ENCODE assay signal across 12 cellular contexts in the genomic region with DNA sequence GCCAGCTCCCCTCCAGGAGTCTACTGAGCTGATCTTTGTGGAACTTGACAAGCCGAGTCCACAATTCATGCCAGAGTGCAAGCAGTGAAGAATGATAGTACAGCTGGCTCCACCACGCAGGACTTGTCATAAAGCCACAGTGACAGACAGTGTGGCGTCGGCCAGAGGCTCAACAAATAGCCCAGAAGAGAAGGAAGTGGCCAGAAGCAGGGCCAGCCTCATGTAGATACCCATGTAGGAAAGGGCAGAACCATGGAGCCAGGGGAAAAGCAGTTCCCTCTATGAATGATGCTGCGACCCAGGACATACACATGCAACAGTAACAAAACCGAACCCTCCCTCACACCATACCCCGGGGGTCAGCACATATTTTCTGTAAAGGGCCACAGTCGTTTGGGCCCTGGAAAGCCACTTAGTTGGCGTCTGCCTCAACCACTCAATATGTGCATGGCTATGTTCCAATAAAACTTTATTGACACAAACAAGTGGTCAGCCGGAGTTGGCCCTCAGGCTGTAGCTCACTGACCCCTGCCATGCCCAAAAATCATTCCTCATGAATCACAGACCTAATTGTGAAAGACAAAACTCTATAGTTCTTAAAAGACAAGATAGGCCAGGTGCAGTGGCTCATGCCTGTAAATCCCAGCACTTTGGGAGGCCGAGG.
DNase-seq lines count a peak whose midpoint lies in the region; ATAC-seq, FAIRE-seq and TF ChIP-seq lines count a peak whose summit lies in the region.
"Had no signal": no experiment of that assay in that cellular context is flagged by ENCODE, and none has a peak within 500 bp of the region (broad histone marks: within the 10 kb centered on the region; RNA-seq: fewer than 3 reads in every experiment).

No MANE protein-coding gene starts in this region.

- H3K27ac Mint-ChIP-seq in natural killer cell: peak overlapping the region; percentile 59 to 69
- H3K27ac Mint-ChIP-seq: activated CD4-positive, alpha-beta memory T cell treated with anti-CD3 and anti-CD28 coated beads, Interleukin-2, amount 10 ng/mL, durations not matched to agents 7 days and 5 days had no signal

- H3K27ac ChIP-seq in heart left ventricle: peak overlapping the region; percentile 6 to 87 (median 78)
- no peak overlapping the region for H3K27ac ChIP-seq in right cardiac atrium (ENCODE audit: low read length)
- peak overlapping the region; percentile 19 for H3K27ac ChIP-seq in cingulate gyrus (ENCODE audit: low read depth, low read length)
- H3K27ac ChIP-seq in aorta (ENCODE audit: low read depth in 1 of 2, low read length in 2 of 2): no peak overlapping the region

- intact Hi-C loops in heart left ventricle (cut with DNase I): no loop called here
- intact Hi-C loops in right cardiac atrium (cut with DNase I): no loop called here
- intact Hi-C loops in natural killer cell (cut with micrococcal nuclease): no loop called here
- intact Hi-C loops in aorta (cut with DNase I): no loop called here

- WGBS in heart left ventricle, 4 donors: 79 to 90% (median 85%) methylated on average over 11 of the region's 11 CpGs
- WGBS in right cardiac atrium: 86% methylated on average over 11 of the region's 11 CpGs
- WGBS in aorta, 2 donors: 73 to 84% methylated on average over 11 of the region's 11 CpGs

- ATAC-seq in heart left ventricle (no peak), right cardiac atrium (no peak), natural killer cell (no peak), aorta (ENCODE audit: low FRiP score) (no peak)

- no peak for DNase-seq in heart left ventricle
- DNase-seq in right cardiac atrium: no peak
- peak; percentile 5 for DNase-seq in natural killer cell
- peak; percentile 27 to 54 for DNase-seq in aorta
- DNase-seq in GDM1 (lab: John Stamatoyannopoulos, UW): no peak
- DNase-seq in HTR-8/SVneo (ENCODE audit: insufficient read length, low spot score): no peak
- no peak for DNase-seq in occipital lobe (lab: John Stamatoyannopoulos, UW)
- DNase-seq: activated CD4-positive, alpha-beta memory T cell treated with anti-CD3 and anti-CD28 coated beads, Interleukin-2, amount 10 ng/mL, durations not matched to agents 7 days and 5 days; hypothalamus; NCI-H2081 treated with DMSO at 0.1 percent for 48 hours; stimulated activated CD4-positive, alpha-beta T cell treated with anti-CD3 and anti-CD28 coated beads, Interleukin-12 subunit alpha, Interleukin-12 subunit beta, amount 100 ng/mL, for 4 hours had no signal

- H3K4me1 Mint-ChIP-seq in natural killer cell: peaks cover 14 to 26% of the 10 kb centered on the region in 2 donors

- H3K27me3 ChIP-seq in heart left ventricle: peaks cover 0 to 51% (median 23%) of the 10 kb centered on the region in 9 donors
- no peaks in the 10 kb centered on the region for H3K27me3 ChIP-seq in right cardiac atrium (ENCODE audit: control insufficient read depth, insufficient read depth)
- no peaks in the 10 kb centered on the region for H3K27me3 ChIP-seq in aorta (ENCODE audit: control insufficient read depth in 1 of 2, insufficient read depth in 2 of 2, low read length in 1 of 2)

- H3K9me3 ChIP-seq in heart left ventricle (no peaks in the 10 kb centered on the region), right cardiac atrium (ENCODE audit: control insufficient read depth, low read length) (no peaks in the 10 kb centered on the region), aorta (ENCODE audit: control insufficient read depth, low read length) (peaks cover 2% of the 10 kb centered on the region)

- TF ChIP-seq CTCF in heart left ventricle (IDR thresholded peaks at IDR 0.05): no peak
- no peak for TF ChIP-seq CTCF in natural killer cell (IDR thresholded peaks at IDR 0.05)

- no peak for TF ChIP-seq POLR2A in heart left ventricle (IDR thresholded peaks at IDR 0.05)

- no peak for FAIRE-seq in HTR-8/SVneo (lab: Jason Lieb, UNC)

- H3K27me3 Mint-ChIP-seq in natural killer cell (ENCODE audit: low read depth in 2 of 2): peaks cover 2 to 3% of the 10 kb centered on the region in 2 donors

- H3K36me3 Mint-ChIP-seq in natural killer cell: no peaks in the 10 kb centered on the region

- no peaks in the 10 kb centered on the region for H3K36me3 ChIP-seq in heart left ventricle
- H3K36me3 ChIP-seq in aorta (ENCODE audit: control insufficient read depth in 1 of 2, insufficient read depth in 2 of 2, low read length in 1 of 2): no peaks in the 10 kb centered on the region

- H3K4me1 ChIP-seq in heart left ventricle (peaks cover 0 to 33% (median 14%) of the 10 kb centered on the region in 12 donors), right cardiac atrium (ENCODE audit: control insufficient read depth, insufficient read depth, low read length) (no peaks in the 10 kb centered on the region), aorta (ENCODE audit: control insufficient read depth in 1 of 2, insufficient read depth in 2 of 2, low read length in 2 of 2) (no peaks in the 10 kb centered on the region)

- no peaks in the 10 kb centered on the region for H3K9me3 Mint-ChIP-seq in natural killer cell
- H3K9me3 Mint-ChIP-seq: activated CD4-positive, alpha-beta memory T cell treated with anti-CD3 and anti-CD28 coated beads, Interleukin-2, amount 10 ng/mL, durations not matched to agents 7 days and 5 days had no signal

- H3K4me3 ChIP-seq in heart left ventricle (no peak overlapping the region), right cardiac atrium (ENCODE audit: low read length) (no peak overlapping the region), aorta (ENCODE audit: low read length in 2 of 2) (no peak overlapping the region)

- H3K4me3 Mint-ChIP-seq in natural killer cell: peak overlapping the region; percentile 21

Comparison
In these comparisons a context has a peak if more than half of its experiments do, and no peak if none do; other contexts are left out.
1. H3K27ac ChIP-seq: peak in heart left ventricle (12 of 12) and cingulate gyrus (single experiment); none in right cardiac atrium (single experiment) and aorta (0 of 2).
2. DNase-seq: peak in natural killer cell (single experiment) and aorta (2 of 2); none in heart left ventricle (0 of 5), right cardiac atrium (0 of 3), GDM1 (single experiment), HTR-8/SVneo (single experiment) and occipital lobe (single experiment).